In the genomic region with DNA sequence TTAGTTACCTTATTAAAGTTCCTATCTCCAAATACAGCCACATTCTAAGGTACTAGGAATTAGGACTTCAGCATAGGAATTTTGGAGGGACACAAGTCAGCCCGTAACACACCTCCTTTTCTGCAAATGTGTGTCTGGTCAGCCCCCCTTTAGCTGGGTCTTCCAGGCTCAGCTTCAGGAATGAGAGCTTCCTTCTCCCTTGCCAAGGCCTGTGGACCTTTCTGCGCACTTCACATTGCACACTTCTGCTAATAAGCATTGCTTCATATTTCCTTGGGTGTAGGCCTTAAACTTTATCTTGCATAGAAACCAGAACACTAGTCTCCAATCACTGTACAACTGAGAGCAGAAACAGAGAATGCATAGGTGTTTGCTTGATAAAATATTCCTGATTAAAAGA, we compare ENCODE assay signal across 24 cellular contexts. TPM values are rescaled to one million over a fixed set of nuclear protein-coding genes. Genes with fewer than 3 reads are reported as not detected.
DNase-seq lines count a peak whose midpoint lies in the region; TF ChIP-seq lines count a peak whose summit lies in the region.
"Had no signal": no experiment of that assay in that cellular context is flagged by ENCODE, and none has a peak within 500 bp of the region (broad histone marks: within the 10 kb centered on the region; RNA-seq: fewer than 3 reads in every experiment).

No MANE protein-coding gene starts in this region.

- no peaks in the 10 kb centered on the region for H3K9me3 Mint-ChIP-seq in endodermal cell
- H3K9me3 Mint-ChIP-seq: activated naive CD4-positive, alpha-beta T cell treated with anti-CD3 and anti-CD28 coated beads for 36 hours; activated T-helper 1 cell treated with anti-CD3 and anti-CD28 coated beads, Interleukin-12 subunit alpha, Interleukin-12 subunit beta, Interleukin-2, Interleukin-4 antibody, amounts not matched to agents 30 ng/mL and 10 ng/mL and 1 ng/mL, durations not matched to agents 14 hours and 24 hours and 36 hours; effector memory CD8-positive, alpha-beta T cell; IgD-negative memory B cell; stimulated activated naive CD8-positive, alpha-beta T cell treated with anti-CD3 and anti-CD28 coated beads, Interleukin-15, Interleukin-2, amounts not matched to agents 100 ng/mL and 50 ng/mL, for 24 hours; WTC11 had no signal

- H3K4me1 Mint-ChIP-seq in endodermal cell: peaks cover 19% of the 10 kb centered on the region

- no peaks in the 10 kb centered on the region for H4K20me1 ChIP-seq in osteoblast (ENCODE audit: insufficient read depth, low read length)

- peaks cover 27% of the 10 kb centered on the region for H3K4me1 ChIP-seq in SJCRH30
- H3K4me1 ChIP-seq in endodermal cell (ENCODE audit: control insufficient read depth, insufficient read depth, low read length): peaks cover 3% of the 10 kb centered on the region
- peaks cover 37% of the 10 kb centered on the region for H3K4me1 ChIP-seq in osteoblast (ENCODE audit: insufficient read depth, low read length)
- H3K4me1 ChIP-seq in transverse colon: peaks cover 3 to 32% (median 24%) of the 10 kb centered on the region in 4 donors
- peaks cover 0 to 31% (median 5%) of the 10 kb centered on the region in 4 donors for H3K4me1 ChIP-seq in Peyer's patch

- TF ChIP-seq POLR2A in transverse colon (IDR thresholded peaks at IDR 0.05) (no peak), Peyer's patch (IDR thresholded peaks at IDR 0.05) (no peak)

- no peaks in the 10 kb centered on the region for H3K36me3 ChIP-seq in SJCRH30
- H3K36me3 ChIP-seq in endodermal cell (ENCODE audit: control insufficient read depth, insufficient read depth, low read length): no peaks in the 10 kb centered on the region
- no peaks in the 10 kb centered on the region for H3K36me3 ChIP-seq in osteoblast (ENCODE audit: insufficient read depth, low read length)
- H3K36me3 ChIP-seq in transverse colon: no peaks in the 10 kb centered on the region
- H3K36me3 ChIP-seq in Peyer's patch: no peaks in the 10 kb centered on the region
- H3K36me3 ChIP-seq: adrenal gland, heart left ventricle, upper lobe of left lung had no signal

- no peaks in the 10 kb centered on the region for H3K36me3 Mint-ChIP-seq in endodermal cell (ENCODE audit: low read depth)
- H3K36me3 Mint-ChIP-seq: IgD-negative memory B cell, WTC11 had no signal

- H3K27ac Mint-ChIP-seq in endodermal cell: no peak overlapping the region
- H3K27ac Mint-ChIP-seq: activated naive CD4-positive, alpha-beta T cell treated with anti-CD3 and anti-CD28 coated beads for 36 hours; activated T-helper 1 cell treated with anti-CD3 and anti-CD28 coated beads, Interleukin-12 subunit alpha, Interleukin-12 subunit beta, Interleukin-2, Interleukin-4 antibody, amounts not matched to agents 30 ng/mL and 10 ng/mL and 1 ng/mL, durations not matched to agents 14 hours and 24 hours and 36 hours; effector memory CD8-positive, alpha-beta T cell; IgD-negative memory B cell; progenitor cell of endocrine pancreas; stimulated activated naive CD8-positive, alpha-beta T cell treated with anti-CD3 and anti-CD28 coated beads, Interleukin-15, Interleukin-2, amounts not matched to agents 100 ng/mL and 50 ng/mL, for 24 hours; WTC11 had no signal

- TF ChIP-seq CTCF in endodermal cell (conservative IDR thresholded peaks at IDR 0.05) (no peak), osteoblast (IDR thresholded peaks at IDR 0.05; ENCODE audit: extremely low read depth, low read depth, low read length) (no peak), transverse colon (IDR thresholded peaks at IDR 0.05) (no peak), Peyer's patch (IDR thresholded peaks at IDR 0.05) (no peak)

- WGBS in endodermal cell (ENCODE audit: insufficient coverage in 1 of 2, insufficient read length in 1 of 2), 2 experiments: 80 to 85% methylated on average over 2 of the region's 2 CpGs
- 94 to 100% methylated on average over 2 of the region's 2 CpGs for WGBS in transverse colon (ENCODE audit: low coverage in 1 of 2), 2 donors

- no peaks in the 10 kb centered on the region for H3K27me3 Mint-ChIP-seq in endodermal cell (ENCODE audit: insufficient read depth)
- H3K27me3 Mint-ChIP-seq: effector memory CD8-positive, alpha-beta T cell; IgD-negative memory B cell; progenitor cell of endocrine pancreas; stimulated activated naive CD8-positive, alpha-beta T cell treated with anti-CD3 and anti-CD28 coated beads, Interleukin-15, Interleukin-2, amounts not matched to agents 100 ng/mL and 50 ng/mL, for 24 hours had no signal

- no peak overlapping the region for H3K4me3 ChIP-seq in SJCRH30
- H3K4me3 ChIP-seq in endodermal cell (ENCODE audit: low read length): no peak overlapping the region
- H3K4me3 ChIP-seq in osteoblast (ENCODE audit: insufficient read depth, low read length): no peak overlapping the region
- H3K4me3 ChIP-seq in transverse colon: no peak overlapping the region
- H3K4me3 ChIP-seq in Peyer's patch: no peak overlapping the region
- H3K4me3 ChIP-seq: adrenal gland, coronary artery, GM12878, heart left ventricle, mucosa of descending colon, PC-9, upper lobe of left lung had no signal

- H3K4me2 ChIP-seq in osteoblast (ENCODE audit: insufficient read depth, low read length): no peak overlapping the region
- H3K4me2 ChIP-seq: PC-9 had no signal

- in situ Hi-C loops in transverse colon (cut with MboI; ENCODE audit: low pct_ligation_motif_present in 1 of 4, low pct_unique_long_range_greater_than_20kb in 1 of 4, low sequenced_read_pairs in 3 of 4): loop anchor here in 1 of 4 donors (10.0 kb wide), 1 partner anchor 107 kb away; no protein-coding TSS in a partner anchor

- DNase-seq in SJCRH30 (no peak), endodermal cell (no peak), osteoblast (ENCODE audit: insufficient read length, low spot score, missing footprints) (peak; percentile 67), transverse colon (no peak), NCI-H1092 treated with DMSO at 0.1 percent for 48 hours (lab: John Stamatoyannopoulos, UW) (no peak), HEK293T (ENCODE audit: extremely low spot score) (no peak), Peyer's patch (no peak)
- DNase-seq: activated naive CD4-positive, alpha-beta T cell treated with anti-CD3 and anti-CD28 coated beads for 36 hours; C1 segment of cervical spinal cord; effector memory CD8-positive, alpha-beta T cell; heart left ventricle; mucosa of descending colon; NCI-H2171 treated with DMSO at 0.1 percent for 48 hours had no signal

- peak overlapping the region; percentile 38 for H3K27ac ChIP-seq in SJCRH30
- peak overlapping the region; percentile 35 for H3K27ac ChIP-seq in endodermal cell (ENCODE audit: low read depth, low read length)
- H3K27ac ChIP-seq in osteoblast (ENCODE audit: low read depth, low read length): peak overlapping the region; percentile 35
- H3K27ac ChIP-seq in transverse colon: peak overlapping the region in 3 of 4 donors; percentile 5 to 52 (median 48)
- H3K27ac ChIP-seq in Peyer's patch: no peak overlapping the region
- H3K27ac ChIP-seq: PC-9 had no signal

- POLR2A ChIA-PET in HEK293T (lab: Yijun Ruan, JAX): interaction anchor here (1.0 kb wide), 2 partner anchors 9 to 10 kb away, joined by 3 to 4 read pairs; no protein-coding TSS in a partner anchor

- peaks cover 2% of the 10 kb centered on the region for H3K79me2 ChIP-seq in osteoblast (ENCODE audit: insufficient read depth, low read length)

- CTCF ChIA-PET in HEK293T (lab: Yijun Ruan, JAX): interaction anchor here (1.1 kb wide), 1 partner anchor 17 kb away, joined by 4 read pairs; no protein-coding TSS in a partner anchor

- no peak overlapping the region for H3K4me3 Mint-ChIP-seq in endodermal cell
- H3K4me3 Mint-ChIP-seq: activated naive CD4-positive, alpha-beta T cell treated with anti-CD3 and anti-CD28 coated beads for 36 hours; activated T-helper 1 cell treated with anti-CD3 and anti-CD28 coated beads, Interleukin-12 subunit alpha, Interleukin-12 subunit beta, Interleukin-2, Interleukin-4 antibody, amounts not matched to agents 30 ng/mL and 10 ng/mL and 1 ng/mL, durations not matched to agents 14 hours and 24 hours and 36 hours; effector memory CD8-positive, alpha-beta T cell; stimulated activated naive CD8-positive, alpha-beta T cell treated with anti-CD3 and anti-CD28 coated beads, Interleukin-15, Interleukin-2, amounts not matched to agents 100 ng/mL and 50 ng/mL, for 24 hours; WTC11 had no signal

- no peak overlapping the region for H3K9ac ChIP-seq in endodermal cell (ENCODE audit: extremely low read depth, low read length, poor library complexity, severe bottlenecking)

- intact Hi-C loops in transverse colon (cut with DNase I; ENCODE audit: low total_unique reads): loop anchor here (1.0 kb wide), 1 partner anchor 135 kb away; no protein-coding TSS in a partner anchor

- no peak for TF ChIP-seq EP300 in transverse colon (IDR thresholded peaks at IDR 0.05; ENCODE audit: low read depth)

- H3K9me3 ChIP-seq in SJCRH30 (replicated peaks) (no peaks in the 10 kb centered on the region), endodermal cell (ENCODE audit: control insufficient read depth, low read length) (no peaks in the 10 kb centered on the region), osteoblast (ENCODE audit: low read depth, low read length) (no peaks in the 10 kb centered on the region), transverse colon (no peaks in the 10 kb centered on the region), Peyer's patch (no peaks in the 10 kb centered on the region)
- H3K9me3 ChIP-seq: adrenal gland, heart left ventricle, mucosa of descending colon, upper lobe of left lung had no signal

- H3K27me3 ChIP-seq in SJCRH30 (no peaks in the 10 kb centered on the region), endodermal cell (ENCODE audit: control insufficient read depth, insufficient read depth, low read length, poor library complexity, severe bottlenecking) (no peaks in the 10 kb centered on the region), osteoblast (ENCODE audit: insufficient read depth, low read length) (no peaks in the 10 kb centered on the region), transverse colon (no peaks in the 10 kb centered on the region), Peyer's patch (no peaks in the 10 kb centered on the region)
- H3K27me3 ChIP-seq: adrenal gland, foreskin keratinocyte, heart left ventricle, upper lobe of left lung had no signal

- no peak overlapping the region for H2AFZ ChIP-seq in osteoblast (ENCODE audit: low read length)
- H2AFZ ChIP-seq: PC-9 had no signal

TF ChIP-seq in HEK293T, 16 proteins besides CTCF, POLR2A, EP300 and RAD21 (continues in another document):
- TF ChIP-seq NFRKB (IDR thresholded peaks at IDR 0.05) (no peak), LEF1 (IDR thresholded peaks at IDR 0.05; ENCODE audit: borderline replicate concordance) (no peak), L3MBTL2 (conservative IDR thresholded peaks at IDR 0.05) (no peak), ELF4 (IDR thresholded peaks at IDR 0.05) (no peak), FOXA1 (IDR thresholded peaks at IDR 0.05) (no peak), SP1 (IDR thresholded peaks at IDR 0.05) (no peak), SUZ12 (IDR thresholded peaks at IDR 0.05) (no peak), CTBP1 (IDR thresholded peaks at IDR 0.05; ENCODE audit: borderline replicate concordance) (no peak)

RNA-seq across cellular contexts. Expression of gene STK24, which starts 4.5 kb away (rescaled TPM):
- 71.4 and 80.2 TPM in 2 replicates for total RNA-seq in SJCRH30 (2014; rRNA removed; shearing (Covaris generic))
- 100 to 1,000 TPM; 115 to 125 TPM for total RNA-seq in endodermal cell
- 109 TPM for polyA plus RNA-seq in endodermal cell (2013, experiment 1 of 2)
- polyA plus RNA-seq in endodermal cell (2013, experiment 2 of 2): 110 TPM
- total RNA-seq in osteoblast: 82.2 and 83.4 TPM in 2 replicates
- total RNA-seq in transverse colon: 100 to 1,000 TPM in 3 of 4 donors, 10 to 100 TPM in 1; 87.2 to 152 (median 131) TPM
- total RNA-seq in Peyer's patch: 100 to 1,000 TPM in 3 of 4 donors, 10 to 100 TPM in 1; 84.2 to 137 (median 119) TPM

Comparison
In these comparisons a context has a peak if more than half of its experiments do, and no peak if none do; other contexts are left out.
1. H3K27ac ChIP-seq: peak in SJCRH30 (single experiment), endodermal cell (single experiment), osteoblast (single experiment) and transverse colon (3 of 4); none in Peyer's patch (0 of 4).